Comparison of ENCODE assay signal across 1 cellular context in genomic region chr17:82704886-82705285, GRCh38.
TF ChIP-seq lines count a peak whose summit lies in the region.

No MANE protein-coding gene starts in this region.

TF ChIP-seq in IMR-90, 13 proteins besides CTCF, POLR2A, EP300 and RAD21 (continued from another document):
- TF ChIP-seq, protein P1, sequence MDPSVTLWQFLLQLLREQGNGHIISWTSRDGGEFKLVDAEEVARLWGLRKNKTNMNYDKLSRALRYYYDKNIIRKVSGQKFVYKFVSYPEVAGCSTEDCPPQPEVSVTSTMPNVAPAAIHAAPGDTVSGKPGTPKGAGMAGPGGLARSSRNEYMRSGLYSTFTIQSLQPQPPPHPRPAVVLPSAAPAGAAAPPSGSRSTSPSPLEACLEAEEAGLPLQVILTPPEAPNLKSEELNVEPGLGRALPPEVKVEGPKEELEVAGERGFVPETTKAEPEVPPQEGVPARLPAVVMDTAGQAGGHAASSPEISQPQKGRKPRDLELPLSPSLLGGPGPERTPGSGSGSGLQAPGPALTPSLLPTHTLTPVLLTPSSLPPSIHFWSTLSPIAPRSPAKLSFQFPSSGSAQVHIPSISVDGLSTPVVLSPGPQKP (IDR thresholded peaks at IDR 0.05; ENCODE audit: borderline replicate concordance, low read depth, low read length): no peak
- TF ChIP-seq CHD1 (IDR thresholded peaks at IDR 0.05; ENCODE audit: low read depth, low read length) (no peak), SMC3 (IDR thresholded peaks at IDR 0.05; ENCODE audit: low read depth, low read length) (no peak), CEBPB (IDR thresholded peaks at IDR 0.05; ENCODE audit: low read depth, low read length) (no peak), MAZ (IDR thresholded peaks at IDR 0.05; ENCODE audit: borderline replicate concordance, low read depth, low read length) (no peak), MXI1 (IDR thresholded peaks at IDR 0.05; ENCODE audit: borderline replicate concordance, low read depth, low read length) (no peak)
